In genomic region chr11:74478877-74479276, GRCh38 we compare ENCODE assay signal across 23 cellular contexts. TPM values are rescaled to one million over a fixed set of nuclear protein-coding genes. Genes with fewer than 3 reads are reported as not detected.
DNase-seq lines count a peak whose midpoint lies in the region; ATAC-seq, FAIRE-seq and TF ChIP-seq lines count a peak whose summit lies in the region.
"Had no signal": no experiment of that assay in that cellular context is flagged by ENCODE, and none has a peak within 500 bp of the region (broad histone marks: within the 10 kb centered on the region; RNA-seq: fewer than 3 reads in every experiment).

No MANE protein-coding gene starts in this region.

- no peak for TF ChIP-seq POLR2A in HepG2 (IDR thresholded peaks at IDR 0.05; ENCODE audit: insufficient read depth in 1 of 2, low read depth in 2 of 2, low read length in 2 of 2)
- no peak for TF ChIP-seq POLR2A in right lobe of liver (IDR thresholded peaks at IDR 0.05)
- TF ChIP-seq POLR2A in body of pancreas (IDR thresholded peaks at IDR 0.05), result no peak

- H3K4me2 ChIP-seq in HepG2 (ENCODE audit: low read depth, low read length), result peak overlapping the region; percentile 51
- H3K4me2 ChIP-seq in PC-3 (ENCODE audit: low read length), result no peak overlapping the region
- H3K4me2 ChIP-seq: A549 had no signal

- H3K4me1 ChIP-seq in HepG2 (ENCODE audit: insufficient read depth, low read length) (peaks cover 33% of the 10 kb centered on the region), right lobe of liver (no peaks in the 10 kb centered on the region), PC-3 (ENCODE audit: insufficient read depth, low read length) (peaks cover 8% of the 10 kb centered on the region), body of pancreas (no peaks in the 10 kb centered on the region)
- H3K4me1 ChIP-seq: Caco-2 had no signal

- H3K4me3 ChIP-seq in HepG2 (replicated peaks in 1 of 3; ENCODE audit: insufficient read depth in 1 of 3, low read depth in 2 of 3, low read length in 3 of 3) (no peak overlapping the region), right lobe of liver (no peak overlapping the region), PC-3 (ENCODE audit: low read length) (no peak overlapping the region), body of pancreas (no peak overlapping the region)
- H3K4me3 ChIP-seq: A549; BLaER1 treated with 17β-estradiol and CSF1 and Interleukin-3, amounts not matched to agents 10 nM and 100 nM; GM12878 had no signal

- intact Hi-C loops in HepG2 (cut with micrococcal nuclease; ENCODE audit: unreplicated experiment) (no loop called here), right lobe of liver (cut with DNase I) (no loop called here), PC-3 (cut with micrococcal nuclease) (no loop called here), body of pancreas (cut with DNase I) (no loop called here)

- no peaks in the 10 kb centered on the region for H3F3A ChIP-seq in PC-3 (ENCODE audit: low read length, unreplicated experiment)

- FAIRE-seq in HepG2 (lab: Jason Lieb, UNC), result no peak
- FAIRE-seq: A549, D721Med, GM12878, GM12892, GM18507 had no signal

- no peaks in the 10 kb centered on the region for H4K20me1 ChIP-seq in HepG2 (ENCODE audit: insufficient read depth, low read length)
- no peaks in the 10 kb centered on the region for H4K20me1 ChIP-seq in PC-3 (ENCODE audit: low read length)
- H4K20me1 ChIP-seq: BLaER1 treated with 17β-estradiol and CSF1 and Interleukin-3, amounts not matched to agents 10 nM and 100 nM had no signal

- in situ Hi-C loops in HepG2 (cut with HindIII; ENCODE audit: extremely low pct_ligation_motif_present, low pct_unique_long_range_greater_than_20kb), result no loop called here

- H2AFZ ChIP-seq in HepG2 (ENCODE audit: low read length) (no peak overlapping the region), PC-3 (ENCODE audit: low read length) (0 out of 2 replicates have a peak overlapping the region, but pooled peaks have one; percentile 37)

- no peak for TF ChIP-seq RAD21 in HepG2 (CRISPR knock-in tag; IDR thresholded peaks at IDR 0.05)

- POLR2A ChIA-PET in HepG2 (lab: Yijun Ruan, JAX) (no interaction called here), PC-3 (lab: Charles Lee; ENCODE audit: unreplicated experiment) (no interaction called here)

- WGBS in HepG2 (ENCODE audit: low lambda C conversion rate), result 76% methylated on average over 1 of the region's 1 CpG
- WGBS in right lobe of liver (ENCODE audit: insufficient coverage, low coverage, low lambda C conversion rate, missing lambda C conversion rate), result 100% methylated on average over 1 of the region's 1 CpG
- WGBS in body of pancreas, 2 donors, result 96% methylated on average over 1 of the region's 1 CpG

- no peaks in the 10 kb centered on the region for H3K9me2 ChIP-seq in PC-3 (replicated peaks; ENCODE audit: low read length)

- H3K9me3 ChIP-seq in HepG2 (ENCODE audit: low read length), result no peaks in the 10 kb centered on the region
- H3K9me3 ChIP-seq in right lobe of liver, result no peaks in the 10 kb centered on the region
- no peaks in the 10 kb centered on the region for H3K9me3 ChIP-seq in PC-3 (ENCODE audit: low read length)
- no peaks in the 10 kb centered on the region for H3K9me3 ChIP-seq in body of pancreas
- H3K9me3 ChIP-seq: A549, Caco-2 had no signal

- ATAC-seq in HepG2 (no peak), right lobe of liver (no peak), PC-3 (peak; percentile 90), body of pancreas (no peak)
- ATAC-seq: A549; CD8-positive, alpha-beta T cell; GM12878 had no signal

- TF ChIP-seq EP300 in HepG2 (IDR thresholded peaks at IDR 0.05; ENCODE audit: low read depth in 2 of 2, low read length in 2 of 2) (no peak), HepG2 (CRISPR knock-in tag; IDR thresholded peaks at IDR 0.05; ENCODE audit: borderline replicate concordance) (no peak)

- 0 out of 5 replicates have a peak, but pooled peaks cover 0 to 1% of the 10 kb centered on the region in 2 experiments for H3K27me3 ChIP-seq in HepG2 (ENCODE audit: control insufficient read depth in 1 of 2, insufficient read depth in 2 of 2, low read length in 2 of 2)
- no peaks in the 10 kb centered on the region for H3K27me3 ChIP-seq in right lobe of liver
- H3K27me3 ChIP-seq in PC-3 (ENCODE audit: low read length), result no peaks in the 10 kb centered on the region
- no peaks in the 10 kb centered on the region for H3K27me3 ChIP-seq in body of pancreas
- H3K27me3 ChIP-seq: BLaER1 treated with 17β-estradiol and CSF1 and Interleukin-3, amounts not matched to agents 10 nM and 100 nM had no signal

- TF ChIP-seq CTCF in HepG2 (CRISPR knock-in tag; IDR thresholded peaks at IDR 0.05), result no peak
- no peak for TF ChIP-seq CTCF in right lobe of liver (IDR thresholded peaks at IDR 0.05)
- no peak for TF ChIP-seq CTCF in PC-3 (conservative IDR thresholded peaks at IDR 0.05; ENCODE audit: low read depth, low read length)
- no peak for TF ChIP-seq CTCF in body of pancreas (IDR thresholded peaks at IDR 0.05)

- H3K36me3 ChIP-seq in HepG2 (replicated peaks in 1 of 2; ENCODE audit: control insufficient read depth in 1 of 2, insufficient read depth in 2 of 2, low read length in 2 of 2) (no peaks in the 10 kb centered on the region), right lobe of liver (no peaks in the 10 kb centered on the region), PC-3 (ENCODE audit: low read depth, low read length) (no peaks in the 10 kb centered on the region), body of pancreas (replicated peaks in 1 of 2; ENCODE audit: insufficient read depth in 1 of 2, low read depth in 2 of 2) (no peaks in the 10 kb centered on the region)
- H3K36me3 ChIP-seq: BLaER1 treated with 17β-estradiol and CSF1 and Interleukin-3, amounts not matched to agents 10 nM and 100 nM had no signal

- BruUV-seq in HepG2 (replicated peaks; lab: Mats Ljungman, UMichigan) (no TSS peak), PC-3 (replicated peaks; lab: Mats Ljungman, UMichigan) (no TSS peak)

- H3K9ac ChIP-seq in HepG2 (ENCODE audit: insufficient read depth, low read depth, low read length), result no peak overlapping the region
- no peak overlapping the region for H3K9ac ChIP-seq in PC-3 (ENCODE audit: low read length)
- H3K9ac ChIP-seq: BLaER1 treated with 17β-estradiol and CSF1 and Interleukin-3, amounts not matched to agents 10 nM and 100 nM had no signal

- H3K79me2 ChIP-seq in HepG2 (ENCODE audit: insufficient read depth, low read length) (no peaks in the 10 kb centered on the region), PC-3 (ENCODE audit: low read length) (no peaks in the 10 kb centered on the region)

- no peak for DNase-seq in HepG2 (ENCODE audit: low spot score)
- DNase-seq in right lobe of liver, result no peak
- DNase-seq in PC-3, result peak; percentile 24
- no peak for DNase-seq in body of pancreas
- no peak for DNase-seq in SHP77 treated with DMSO at 0.1 percent for 48 hours (lab: John Stamatoyannopoulos, UW)
- DNase-seq: AML-193; Caco-2; CD4-positive, alpha-beta T cell; CD8-positive, alpha-beta T cell; DND-41; EL; GDM1 had no signal

- CTCF ChIA-PET in HepG2 (lab: Yijun Ruan, JAX; ENCODE audit: low intra/inter-chr PET ratio, low total read pairs) (no interaction called here), PC-3 (lab: Charles Lee) (interaction anchor here (0.6 kb wide), 2 partner anchors 14 to 107 kb away, joined by 4 to 6 read pairs; no protein-coding TSS in a partner anchor)

- H3K27ac ChIP-seq in HepG2 (ENCODE audit: extremely low read length, insufficient read depth, low read length), result no peak overlapping the region
- no peak overlapping the region for H3K27ac ChIP-seq in right lobe of liver
- H3K27ac ChIP-seq in PC-3 (ENCODE audit: low read length), result peak overlapping the region; percentile 16; the same call in 1 of the 2 replicates
- no peak overlapping the region for H3K27ac ChIP-seq in body of pancreas
- H3K27ac ChIP-seq: 22Rv1; A549; BLaER1 treated with 17β-estradiol and CSF1 and Interleukin-3, amounts not matched to agents 10 nM and 100 nM; C4-2B had no signal

RNA-seq across cellular contexts. Expression of gene KCNE3, which starts 11.5 kb away (rescaled TPM):
- total RNA-seq in HepG2 (2016; rRNA removed; fragmentation: Illumina TruSeq; extraction: Trizol), result 0.33 and 0.41 TPM in 2 replicates
- total RNA-seq in HepG2 (2016; cell fraction: cytosol; rRNA removed; fragmentation: Illumina TruSeq; extraction: Trizol; ENCODE audit: low read depth), result 0.09 TPM in 1 of 2 replicates, not detected in the other
- total RNA-seq in HepG2 (2016; cell fraction: insoluble cytoplasmic fraction; rRNA removed; fragmentation: Illumina TruSeq; extraction: Trizol), result 0.52 and 0.76 TPM in 2 replicates
- 0.31 and 0.43 TPM in 2 replicates for total RNA-seq in HepG2 (2016; cell fraction: membrane; rRNA removed; fragmentation: Illumina TruSeq; extraction: Trizol)
- 0.16 and 0.25 TPM in 2 replicates for total RNA-seq in HepG2 (2016; cell fraction: nucleus; rRNA removed; fragmentation: Illumina TruSeq; extraction: Trizol)
- polyA plus RNA-seq in HepG2 (2011; rRNA removed), result 2.2 and 2.3 TPM in 2 replicates
- 1.6 and 2.1 TPM in 2 replicates for polyA plus RNA-seq in HepG2 (2011; cell fraction: cytosol; rRNA removed)
- polyA plus RNA-seq in HepG2 (2011; cell fraction: nucleus; rRNA removed), result 1.1 and 1.2 TPM in 2 replicates
- polyA plus RNA-seq in HepG2 (2012), result 1.8 and 5.3 TPM in 2 replicates
- polyA plus RNA-seq in HepG2 (2016; cell fraction: cytosol; fragmentation: Illumina TruSeq; extraction: Trizol; ENCODE audit: low read depth), result 0.18 TPM in 1 of 2 replicates, not detected in the other
- polyA plus RNA-seq in HepG2 (2016; cell fraction: insoluble cytoplasmic fraction; fragmentation: Illumina TruSeq; extraction: Trizol; ENCODE audit: low read depth), result 0.40 and 0.46 TPM in 2 replicates
- 0.26 and 0.42 TPM in 2 replicates for polyA plus RNA-seq in HepG2 (2016; cell fraction: membrane; fragmentation: Illumina TruSeq; extraction: Trizol; ENCODE audit: low read depth)
- 0.23 and 0.37 TPM in 2 replicates for polyA plus RNA-seq in HepG2 (2016; cell fraction: nucleus; fragmentation: Illumina TruSeq; extraction: Trizol; ENCODE audit: insufficient read depth, low read depth)
- polyA minus RNA-seq in HepG2 (2011; rRNA and poly(A)+ RNA removed; ENCODE audit: low replicate concordance), result 5.6 TPM in 1 of 2 replicates, not detected in the other
- 0.97 and 2.2 TPM in 2 replicates for polyA minus RNA-seq in HepG2 (2011; cell fraction: cytosol; rRNA and poly(A)+ RNA removed)
- 0.52 and 0.62 TPM in 2 replicates for polyA minus RNA-seq in HepG2 (2011; cell fraction: nucleus; rRNA and poly(A)+ RNA removed)
- 1 to 10 TPM; 1.3 to 7.6 (median 4.8) TPM for total RNA-seq in right lobe of liver
- total RNA-seq in PC-3 (2014; rRNA removed), result 0.58 and 0.73 TPM in 2 replicates
- total RNA-seq in body of pancreas, result 10 to 100 TPM in 1 of 2 donors, 1 to 10 TPM in 1; 7.6 to 10.9 TPM
- total RNA-seq: A172; B cell; CD8-positive, alpha-beta T cell; G401; GM12878 had no signal
- polyA plus RNA-seq: GM12878 had no signal

RNA-seq across cellular contexts. Expression of gene LIPT2, which starts 14.6 kb away (rescaled TPM):
- total RNA-seq in HepG2 (2016; rRNA removed; fragmentation: Illumina TruSeq; extraction: Trizol), result 3.0 and 5.6 TPM in 2 replicates
- 1.5 and 1.8 TPM in 2 replicates for total RNA-seq in HepG2 (2016; cell fraction: cytosol; rRNA removed; fragmentation: Illumina TruSeq; extraction: Trizol; ENCODE audit: low read depth)
- total RNA-seq in HepG2 (2016; cell fraction: insoluble cytoplasmic fraction; rRNA removed; fragmentation: Illumina TruSeq; extraction: Trizol), result 3.0 and 3.9 TPM in 2 replicates
- 1.8 and 2.3 TPM in 2 replicates for total RNA-seq in HepG2 (2016; cell fraction: membrane; rRNA removed; fragmentation: Illumina TruSeq; extraction: Trizol)
- 1.1 and 2.9 TPM in 2 replicates for total RNA-seq in HepG2 (2016; cell fraction: nucleus; rRNA removed; fragmentation: Illumina TruSeq; extraction: Trizol)
- polyA plus RNA-seq in HepG2 (2011; rRNA removed), result 4.8 and 5.6 TPM in 2 replicates
- 3.9 and 4.9 TPM in 2 replicates for polyA plus RNA-seq in HepG2 (2011; cell fraction: cytosol; rRNA removed)
- polyA plus RNA-seq in HepG2 (2011; cell fraction: nucleus; rRNA removed), result 2.4 and 2.5 TPM in 2 replicates
- 1.2 and 4.0 TPM in 2 replicates for polyA plus RNA-seq in HepG2 (2012)
- polyA plus RNA-seq in HepG2 (2016; cell fraction: cytosol; fragmentation: Illumina TruSeq; extraction: Trizol; ENCODE audit: low read depth), result 0.84 and 1.2 TPM in 2 replicates
- polyA plus RNA-seq in HepG2 (2016; cell fraction: insoluble cytoplasmic fraction; fragmentation: Illumina TruSeq; extraction: Trizol; ENCODE audit: low read depth), result 3.5 and 3.9 TPM in 2 replicates
- 1.3 and 1.7 TPM in 2 replicates for polyA plus RNA-seq in HepG2 (2016; cell fraction: membrane; fragmentation: Illumina TruSeq; extraction: Trizol; ENCODE audit: low read depth)
- polyA plus RNA-seq in HepG2 (2016; cell fraction: nucleus; fragmentation: Illumina TruSeq; extraction: Trizol; ENCODE audit: insufficient read depth, low read depth), result 3.3 and 3.5 TPM in 2 replicates
- 4.6 and 7.6 TPM in 2 replicates for polyA minus RNA-seq in HepG2 (2011; rRNA and poly(A)+ RNA removed; ENCODE audit: low replicate concordance)
- polyA minus RNA-seq in HepG2 (2011; cell fraction: cytosol; rRNA and poly(A)+ RNA removed), result 1.6 and 1.9 TPM in 2 replicates
- 2.8 and 4.2 TPM in 2 replicates for polyA minus RNA-seq in HepG2 (2011; cell fraction: nucleus; rRNA and poly(A)+ RNA removed)
- 1 to 10 TPM in 5 of 6 experiments, under 1 TPM in 1; 0.89 to 2.9 (median 2.1) TPM for total RNA-seq in right lobe of liver
- total RNA-seq in PC-3 (2014; rRNA removed), result 9.4 and 11.3 TPM in 2 replicates
- 10 to 100 TPM in 1 of 2 donors, 1 to 10 TPM in 1; 1.3 to 20.8 TPM for total RNA-seq in body of pancreas
